Comparison of ENCODE assay signal across 1 cellular context in genomic region chr1:153610334-153611023, GRCh38.
TF ChIP-seq lines count a peak whose summit lies in the region.

No MANE protein-coding gene starts in this region.

TF ChIP-seq in K562, 482 proteins besides CTCF, POLR2A, EP300 and RAD21:
- TF ChIP-seq ZNF263 (CRISPR knock-in tag; IDR thresholded peaks at IDR 0.05; ENCODE audit: borderline replicate concordance) (0 out of 2 replicates have a peak, but pooled peaks have one; percentile 10), ELF2 (CRISPR knock-in tag; IDR thresholded peaks at IDR 0.05) (no peak), ZNF764 (CRISPR knock-in tag; IDR thresholded peaks at IDR 0.05; ENCODE audit: low read depth) (no peak), HBP1 (CRISPR knock-in tag; IDR thresholded peaks at IDR 0.05) (no peak), RBM39 (optimal IDR thresholded peaks at IDR 0.05; ENCODE audit: low read depth, low read length) (no peak), CBFA2T3 (IDR thresholded peaks at IDR 0.05) (0 out of 2 replicates have a peak, but pooled peaks have one; percentile 13), ETV1 (tag; conservative IDR thresholded peaks at IDR 0.05; ENCODE audit: low read depth) (no peak), SRF (CRISPR knock-in tag; IDR thresholded peaks at IDR 0.05) (no peak), ZBTB1 (CRISPR knock-in tag; IDR thresholded peaks at IDR 0.05; ENCODE audit: borderline replicate concordance, low read depth) (no peak), ZNF696 (CRISPR knock-in tag; conservative IDR thresholded peaks at IDR 0.05) (no peak), FOS (IDR thresholded peaks at IDR 0.05; ENCODE audit: extremely low read depth, insufficient read length) (no peak), FOSL1 (tag; conservative IDR thresholded peaks at IDR 0.05) (0 out of 2 replicates have a peak, but pooled peaks have one; percentile 6), TCF15 (CRISPR knock-in tag; IDR thresholded peaks at IDR 0.05) (no peak), ATF3 (IDR thresholded peaks at IDR 0.05) (peak; percentile 33; the same call in 1 of the 2 replicates), ATF3 (CRISPR knock-in tag; conservative IDR thresholded peaks at IDR 0.05) (no peak), ZBTB7A (IDR thresholded peaks at IDR 0.05; ENCODE audit: borderline replicate concordance, control insufficient read depth, low read depth, low read length) (peak; percentile 23; the same call in 1 of the 2 replicates), SETDB1 (IDR thresholded peaks at IDR 0.05; ENCODE audit: low read length) (no peak), TCFL5 (CRISPR knock-in tag; conservative IDR thresholded peaks at IDR 0.05) (no peak), RBM25 (IDR thresholded peaks at IDR 0.05; ENCODE audit: low read depth, low read length, severe bottlenecking) (no peak), MLX (CRISPR knock-in tag; conservative IDR thresholded peaks at IDR 0.05) (no peak), CBX2 (IDR thresholded peaks at IDR 0.05; ENCODE audit: insufficient read depth, low read length, poor library complexity, severe bottlenecking) (no peak), ZNF518B (CRISPR knock-in tag; IDR thresholded peaks at IDR 0.05) (no peak), ZNF644 (tag; IDR thresholded peaks at IDR 0.05; ENCODE audit: low read depth) (no peak), ZSCAN29 (IDR thresholded peaks at IDR 0.05) (no peak), MTF1 (CRISPR knock-in tag; IDR thresholded peaks at IDR 0.05; ENCODE audit: borderline replicate concordance) (no peak)
